12 cellular contexts compared by ENCODE assay signal in the genomic region with DNA sequence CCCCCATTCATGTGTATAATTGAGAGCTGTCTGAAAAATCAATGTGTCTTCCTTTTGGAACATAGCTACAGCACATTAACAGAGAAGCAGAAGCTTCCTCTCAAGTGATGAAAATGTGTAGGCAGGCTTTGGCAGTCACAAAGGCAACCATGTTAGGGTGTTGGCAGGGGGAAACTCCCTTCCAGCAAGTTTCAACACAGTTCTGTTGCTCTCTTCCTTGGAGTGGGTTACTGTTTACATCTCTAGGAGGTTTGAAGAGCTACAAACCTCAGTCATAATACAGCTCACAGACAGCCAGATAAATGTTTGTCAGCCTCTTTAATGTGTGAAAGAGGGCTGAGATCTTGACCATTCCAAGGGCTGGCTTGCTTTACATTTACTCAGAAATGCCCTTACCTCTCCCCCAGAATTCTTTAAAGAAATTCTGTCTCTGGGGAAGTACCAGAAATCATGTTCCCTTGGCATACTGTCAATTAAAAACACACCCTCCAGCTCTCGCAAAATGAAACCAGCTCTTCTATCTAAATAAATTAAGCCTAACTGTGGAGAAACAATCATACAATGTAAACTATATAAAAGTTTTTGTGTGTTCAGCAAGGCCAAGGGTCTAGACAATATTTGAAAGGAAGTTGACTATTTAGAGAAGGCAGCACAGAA. TPM values are rescaled to one million over a fixed set of nuclear protein-coding genes. Genes with fewer than 3 reads are reported as not detected.
DNase-seq lines count a peak whose midpoint lies in the region; ATAC-seq and TF ChIP-seq lines count a peak whose summit lies in the region.
"Had no signal": no experiment of that assay in that cellular context is flagged by ENCODE, and none has a peak within 500 bp of the region (broad histone marks: within the 10 kb centered on the region; RNA-seq: fewer than 3 reads in every experiment).

No MANE protein-coding gene starts in this region.

- intact Hi-C loops in CD14-positive monocyte (cut with micrococcal nuclease), result no loop called here

- TF ChIP-seq CTCF in CD14-positive monocyte (IDR thresholded peaks at IDR 0.05), result no peak

- H3K36me3 Mint-ChIP-seq in CD14-positive monocyte (no peaks in the 10 kb centered on the region), naive B cell (no peaks in the 10 kb centered on the region)

- peaks cover 0 to 3% (median 0%) of the 10 kb centered on the region in 7 donors for H3K9me3 Mint-ChIP-seq in CD14-positive monocyte
- H3K9me3 Mint-ChIP-seq in naive B cell, result peaks cover 0 to 4% (median 0%) of the 10 kb centered on the region in 7 donors
- H3K9me3 Mint-ChIP-seq: activated B cell treated with CpG ODN at 0.5 μM for 24 hours had no signal

- H3K4me1 Mint-ChIP-seq in CD14-positive monocyte (peaks cover 26% of the 10 kb centered on the region), naive B cell (peaks cover 0 to 6% (median 0%) of the 10 kb centered on the region in 3 donors)

- H3K4me3 Mint-ChIP-seq in CD14-positive monocyte, result peak overlapping the region; percentile 8 to 48
- no peak overlapping the region for H3K4me3 Mint-ChIP-seq in naive B cell
- H3K4me3 Mint-ChIP-seq: activated B cell treated with CpG ODN at 0.5 μM for 24 hours had no signal

- ATAC-seq in GM18868 (IDR thresholded peaks at IDR 0.05; ENCODE audit: unreplicated experiment) (peak; percentile 60), naive B cell (ENCODE audit: low read depth in 2 of 2) (peak; percentile 72 to 86)
- ATAC-seq: HCT116 had no signal

- H3K27me3 Mint-ChIP-seq in CD14-positive monocyte (ENCODE audit: low read depth in 3 of 3), result peaks cover 0 to 15% (median 0%) of the 10 kb centered on the region in 3 donors
- H3K27me3 Mint-ChIP-seq in naive B cell, result no peaks in the 10 kb centered on the region
- H3K27me3 Mint-ChIP-seq: activated B cell treated with CpG ODN at 0.5 μM for 24 hours had no signal

- DNase-seq in CD14-positive monocyte (ENCODE audit: low spot score), result peak; percentile 47
- peak; percentile 15 for DNase-seq in central memory CD4-positive, alpha-beta T cell
- peak; percentile 8 for DNase-seq in naive B cell
- no peak for DNase-seq in ecto neural progenitor cell (ENCODE audit: low spot score)
- no peak for DNase-seq in NCI-H1436 (lab: John Stamatoyannopoulos, UW)
- DNase-seq in HUDEP-2 (lab: John Stamatoyannopoulos, UW; ENCODE audit: unreplicated experiment in 76 of 76), result no peak
- DNase-seq in COLO829 (ENCODE audit: low spot score), result no peak
- DNase-seq: activated B cell treated with CpG ODN at 0.5 μM for 24 hours, amygdala, NCI-H146 had no signal

- H3K27ac Mint-ChIP-seq in CD14-positive monocyte, result peak overlapping the region; percentile 72 to 90 (median 87)
- peak overlapping the region in 2 of 6 donors; percentile 15 to 66 for H3K27ac Mint-ChIP-seq in naive B cell
- H3K27ac Mint-ChIP-seq: activated B cell treated with CpG ODN at 0.5 μM for 24 hours had no signal

RNA-seq across cellular contexts. Expression of a gene that starts 18.9 kb away (rescaled TPM):
- polyA plus RNA-seq in CD14-positive monocyte, result 10 to 100 TPM in 1 of 2 donors, 1 to 10 TPM in 1; 8.6 to 10.6 TPM
- polyA plus RNA-seq in naive B cell (ENCODE audit: low read depth in 6 of 6), result 10 to 100 TPM; 12.0 to 24.1 (median 15.9) TPM

RNA-seq across cellular contexts. Expression of a gene that starts 41.8 kb away (rescaled TPM):
- 1 to 10 TPM in 1 of 2 donors, under 1 TPM in 1; 0.10 to 1.2 TPM for polyA plus RNA-seq in CD14-positive monocyte
- under 1 TPM in 3 of 6 donors, not detected in 3; 0.15 to 0.24 (median 0.23) TPM for polyA plus RNA-seq in naive B cell (ENCODE audit: low read depth in 6 of 6)

Comparison
In these comparisons a context has a peak if more than half of its experiments do, and no peak if none do; other contexts are left out.
1. DNase-seq: peak in CD14-positive monocyte (single experiment), central memory CD4-positive, alpha-beta T cell (single experiment) and naive B cell (single experiment); none in ecto neural progenitor cell (single experiment), NCI-H1436 (single experiment), HUDEP-2 (0 of 76) and COLO829 (single experiment).
2. H3K4me3 Mint-ChIP-seq: peak in CD14-positive monocyte (2 of 2); none in naive B cell (0 of 8).